1 cellular context compared by ENCODE assay signal in genomic region chr1:112718691-112719418, GRCh38.
TF ChIP-seq lines count a peak whose summit lies in the region.

No MANE protein-coding gene starts in this region.

TF ChIP-seq in K562, 482 proteins besides CTCF, POLR2A, EP300 and RAD21 (continued from another document):
- no peak for TF ChIP-seq ZNF277 (CRISPR knock-in tag; IDR thresholded peaks at IDR 0.05; ENCODE audit: borderline replicate concordance)
- TF ChIP-seq DNMT1 (IDR thresholded peaks at IDR 0.05) = no peak
- no peak for TF ChIP-seq ZNF518B (CRISPR knock-in tag; IDR thresholded peaks at IDR 0.05)
- 0 out of 2 replicates have a peak, but pooled peaks have one; percentile 24 for TF ChIP-seq RBFOX2 (IDR thresholded peaks at IDR 0.05; ENCODE audit: low read depth, low read length)
- peak; percentile 16 for TF ChIP-seq CTCFL (IDR thresholded peaks at IDR 0.05; ENCODE audit: borderline replicate concordance, insufficient read depth, low read depth, low read length, poor library complexity, severe bottlenecking)
- 0 out of 2 replicates have a peak, but pooled peaks have one; percentile 24 for TF ChIP-seq TFAP4 (CRISPR knock-in tag; IDR thresholded peaks at IDR 0.05; ENCODE audit: borderline replicate concordance)
- no peak for TF ChIP-seq CHD2 (IDR thresholded peaks at IDR 0.05; ENCODE audit: low read depth, low read length)
- no peak for TF ChIP-seq DMBX1 (CRISPR knock-in tag; IDR thresholded peaks at IDR 0.05; ENCODE audit: borderline replicate concordance)
- no peak for TF ChIP-seq ZNF644 (tag; IDR thresholded peaks at IDR 0.05; ENCODE audit: low read depth)
- peak; percentile 72; the same call in 1 of the 2 replicates for TF ChIP-seq CTBP1 (IDR thresholded peaks at IDR 0.05; ENCODE audit: borderline replicate concordance)
- TF ChIP-seq ELF2 (CRISPR knock-in tag; IDR thresholded peaks at IDR 0.05) = 0 out of 2 replicates have a peak, but pooled peaks have one; percentile 28
- TF ChIP-seq FIP1L1 (IDR thresholded peaks at IDR 0.05; ENCODE audit: low read depth, low read length, poor library complexity, severe bottlenecking) = peak; percentile 29
- TF ChIP-seq SNAPC5 (CRISPR knock-in tag; IDR thresholded peaks at IDR 0.05) = no peak
- TF ChIP-seq SP1 (CRISPR knock-in tag; IDR thresholded peaks at IDR 0.05) = no peak
- peak in 1 of 2 experiments; percentile 75; a peak in 1 of 4 replicates for TF ChIP-seq RCOR1 (IDR thresholded peaks at IDR 0.05; ENCODE audit: borderline replicate concordance in 1 of 2, low read depth in 2 of 2, low read length in 2 of 2)
- no peak; the same call in 1 of the 2 replicates for TF ChIP-seq THAP12 (CRISPR knock-in tag; IDR thresholded peaks at IDR 0.05)
- TF ChIP-seq SNRNP70 (optimal IDR thresholded peaks at IDR 0.05; ENCODE audit: low read depth, low read length) = no peak
- TF ChIP-seq ZNF23 (CRISPR knock-in tag; IDR thresholded peaks at IDR 0.05) = no peak
- no peak for TF ChIP-seq MIER1 (IDR thresholded peaks at IDR 0.05; ENCODE audit: low read depth)
- TF ChIP-seq ZNF232 (CRISPR knock-in tag; IDR thresholded peaks at IDR 0.05) = no peak
- 0 out of 2 replicates have a peak, but pooled peaks have one; percentile 32 for TF ChIP-seq ARID3B (CRISPR knock-in tag; IDR thresholded peaks at IDR 0.05; ENCODE audit: borderline replicate concordance)
- TF ChIP-seq PCBP1 (IDR thresholded peaks at IDR 0.05; ENCODE audit: low read depth, low read length, poor library complexity, severe bottlenecking) = peak; percentile 37
- no peak for TF ChIP-seq ZNF41 (CRISPR knock-in tag; conservative IDR thresholded peaks at IDR 0.05)
- peak; percentile 81 for TF ChIP-seq MYNN (IDR thresholded peaks at IDR 0.05)
- no peak for TF ChIP-seq MYNN (CRISPR knock-in tag; IDR thresholded peaks at IDR 0.05)
- no peak for TF ChIP-seq NR2F6 (CRISPR knock-in tag; IDR thresholded peaks at IDR 0.05)
- TF ChIP-seq NEUROD1 (IDR thresholded peaks at IDR 0.05; ENCODE audit: borderline replicate concordance, low read depth, low read length, partially characterized antibody) = no peak
- no peak for TF ChIP-seq MAFF (IDR thresholded peaks at IDR 0.05; ENCODE audit: low read length)
- TF ChIP-seq KDM1A (IDR thresholded peaks at IDR 0.05) = no peak
- TF ChIP-seq L3MBTL2 (IDR thresholded peaks at IDR 0.05) = 0 out of 2 replicates have a peak, but pooled peaks have one; percentile 15
- 0 out of 2 replicates have a peak, but pooled peaks have one; percentile 36 for TF ChIP-seq XRCC5 (IDR thresholded peaks at IDR 0.05; ENCODE audit: low read depth, low read length)
- no peak for TF ChIP-seq HMGN3 (IDR thresholded peaks at IDR 0.05; ENCODE audit: borderline replicate concordance, extremely low read depth, insufficient read length, low read depth, low read length)
- peak; percentile 75; the same call in 1 of the 2 replicates for TF ChIP-seq STAG1 (CRISPR knock-in tag; IDR thresholded peaks at IDR 0.05; ENCODE audit: borderline replicate concordance)
- TF ChIP-seq KLF1 (tag; IDR thresholded peaks at IDR 0.05) = no peak
- no peak for TF ChIP-seq CBX2 (IDR thresholded peaks at IDR 0.05; ENCODE audit: insufficient read depth, low read length, poor library complexity, severe bottlenecking)
- no peak for TF ChIP-seq ZNF717 (CRISPR knock-in tag; IDR thresholded peaks at IDR 0.05)
- TF ChIP-seq EZH2 (IDR thresholded peaks at IDR 0.05; ENCODE audit: borderline replicate concordance, low read depth, low read length) = no peak
- TF ChIP-seq ZNF57 (CRISPR knock-in tag; IDR thresholded peaks at IDR 0.05) = no peak
- peak; percentile 97 for TF ChIP-seq HNRNPL (IDR thresholded peaks at IDR 0.05; ENCODE audit: low read depth, low read length)
